Comparison of ENCODE assay signal across 9 cellular contexts in the genomic region with DNA sequence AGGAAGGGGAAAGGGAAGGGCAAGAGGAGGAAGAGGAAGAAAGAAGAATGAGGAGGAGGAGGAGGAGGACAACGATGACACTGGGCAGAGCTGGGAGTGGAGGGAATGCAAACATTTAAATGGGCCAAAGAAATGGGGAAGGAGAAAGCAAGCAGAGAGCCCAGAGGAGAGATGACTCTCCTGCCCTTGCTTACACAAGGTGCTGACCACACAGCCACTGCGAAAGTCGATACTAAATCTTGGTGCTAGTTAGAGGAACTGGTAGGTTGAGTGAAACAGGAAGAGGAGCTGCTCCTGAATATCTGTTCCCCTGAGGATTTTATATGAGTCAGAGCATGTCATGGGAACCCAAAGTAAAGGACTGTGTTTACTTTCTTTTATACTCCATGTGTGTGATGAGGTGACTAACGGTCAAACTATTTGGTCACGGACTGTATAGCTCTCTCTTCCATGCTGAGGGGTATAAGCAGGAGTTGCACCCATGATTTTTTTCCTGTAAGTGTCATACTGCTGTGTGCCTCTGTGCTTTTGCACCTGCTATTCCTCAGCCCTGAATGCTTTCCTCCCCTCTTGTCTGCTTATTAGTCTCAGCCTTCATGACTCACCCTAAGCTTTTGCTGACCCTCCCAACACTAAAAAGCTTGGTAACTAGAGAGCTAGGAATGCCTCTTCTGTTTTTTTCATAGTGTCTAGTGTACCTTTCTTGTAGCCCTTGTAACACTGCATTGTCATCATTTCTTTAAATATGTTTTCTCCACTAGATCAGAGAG. TPM values are rescaled to one million over a fixed set of nuclear protein-coding genes. Genes with fewer than 3 reads are reported as not detected.
DNase-seq lines count a peak whose midpoint lies in the region; ATAC-seq and TF ChIP-seq lines count a peak whose summit lies in the region.
"Had no signal": no experiment of that assay in that cellular context is flagged by ENCODE, and none has a peak within 500 bp of the region (broad histone marks: within the 10 kb centered on the region; RNA-seq: fewer than 3 reads in every experiment).

No MANE protein-coding gene starts in this region.

- peak; percentile 70 for ATAC-seq in activated CD4-positive, alpha-beta T cell treated with anti-CD3 and anti-CD28 coated beads for 36 hours
- peak; percentile 68 to 74 for ATAC-seq in right cardiac atrium

- no peak for TF ChIP-seq CTCF in endothelial cell (IDR thresholded peaks at IDR 0.05; ENCODE audit: unreplicated experiment)

- H3K27ac Mint-ChIP-seq in activated CD4-positive, alpha-beta T cell treated with anti-CD3 and anti-CD28 coated beads for 36 hours = no peak overlapping the region
- H3K27ac Mint-ChIP-seq in stimulated activated naive CD8-positive, alpha-beta T cell treated with anti-CD3 and anti-CD28 coated beads, Interleukin-15, Interleukin-2, amounts not matched to agents 100 ng/mL and 50 ng/mL, for 24 hours = peak overlapping the region; percentile 53
- no peak overlapping the region for H3K27ac Mint-ChIP-seq in endothelial cell (ENCODE audit: unreplicated experiment)

- H3K27me3 ChIP-seq in Karpas-422 (ENCODE audit: low read length) = no peaks in the 10 kb centered on the region
- H3K27me3 ChIP-seq in right cardiac atrium (ENCODE audit: control insufficient read depth, insufficient read depth) = no peaks in the 10 kb centered on the region
- H3K27me3 ChIP-seq: gastrocnemius medialis had no signal

- no peaks in the 10 kb centered on the region for H3K36me3 Mint-ChIP-seq in activated CD4-positive, alpha-beta T cell treated with anti-CD3 and anti-CD28 coated beads for 36 hours (ENCODE audit: low read depth)
- no peaks in the 10 kb centered on the region for H3K36me3 Mint-ChIP-seq in stimulated activated naive CD8-positive, alpha-beta T cell treated with anti-CD3 and anti-CD28 coated beads, Interleukin-15, Interleukin-2, amounts not matched to agents 100 ng/mL and 50 ng/mL, for 24 hours (ENCODE audit: low read depth)
- H3K36me3 Mint-ChIP-seq in endothelial cell (ENCODE audit: low read depth, unreplicated experiment) = no peaks in the 10 kb centered on the region

- CTCF ChIA-PET in activated CD4-positive, alpha-beta T cell treated with anti-CD3 and anti-CD28 coated beads for 36 hours (lab: Charles Lee) = interaction anchor here (1.6 kb wide), 1 partner anchor 10 kb away, joined by 6 read pairs; a partner anchor contains a TSS

- no peaks in the 10 kb centered on the region for H3K9me3 ChIP-seq in Karpas-422 (ENCODE audit: low read length)
- no peaks in the 10 kb centered on the region for H3K9me3 ChIP-seq in right cardiac atrium (ENCODE audit: control insufficient read depth, low read length)
- H3K9me3 ChIP-seq: gastrocnemius medialis had no signal

- H3K4me2 ChIP-seq in Karpas-422 (ENCODE audit: low read depth, low read length, poor library complexity, severe bottlenecking) = peak overlapping the region; percentile 11

- no peaks in the 10 kb centered on the region for H3K27me3 Mint-ChIP-seq in activated CD4-positive, alpha-beta T cell treated with anti-CD3 and anti-CD28 coated beads for 36 hours
- no peaks in the 10 kb centered on the region for H3K27me3 Mint-ChIP-seq in stimulated activated naive CD8-positive, alpha-beta T cell treated with anti-CD3 and anti-CD28 coated beads, Interleukin-15, Interleukin-2, amounts not matched to agents 100 ng/mL and 50 ng/mL, for 24 hours
- H3K27me3 Mint-ChIP-seq in endothelial cell (ENCODE audit: unreplicated experiment) = peaks cover 2% of the 10 kb centered on the region

- H3K4me1 Mint-ChIP-seq in activated CD4-positive, alpha-beta T cell treated with anti-CD3 and anti-CD28 coated beads for 36 hours = peaks cover 14% of the 10 kb centered on the region
- H3K4me1 Mint-ChIP-seq in stimulated activated naive CD8-positive, alpha-beta T cell treated with anti-CD3 and anti-CD28 coated beads, Interleukin-15, Interleukin-2, amounts not matched to agents 100 ng/mL and 50 ng/mL, for 24 hours (ENCODE audit: low read depth) = peaks cover 27% of the 10 kb centered on the region
- H3K4me1 Mint-ChIP-seq in endothelial cell (ENCODE audit: unreplicated experiment) = peaks cover 19% of the 10 kb centered on the region

- H3K9me2 ChIP-seq in Karpas-422 (replicated peaks; ENCODE audit: insufficient read depth, low read length) = no peaks in the 10 kb centered on the region

- no peaks in the 10 kb centered on the region for H3K79me2 ChIP-seq in Karpas-422 (ENCODE audit: low read length)

- POLR2A ChIA-PET in activated CD4-positive, alpha-beta T cell treated with anti-CD3 and anti-CD28 coated beads for 36 hours (lab: Charles Lee) = no interaction called here

- H4K20me1 ChIP-seq in Karpas-422 (ENCODE audit: insufficient read depth, low read depth, low read length) = no peaks in the 10 kb centered on the region

- H3K9ac ChIP-seq in Karpas-422 (ENCODE audit: low read length) = no peak overlapping the region

- H3K27ac ChIP-seq in Karpas-422 (ENCODE audit: low read length) = no peak overlapping the region
- no peak overlapping the region for H3K27ac ChIP-seq in right cardiac atrium (ENCODE audit: low read length)
- H3K27ac ChIP-seq: gastrocnemius medialis had no signal

- H3K4me3 ChIP-seq in Karpas-422 (ENCODE audit: low read length) = no peak overlapping the region
- no peak overlapping the region for H3K4me3 ChIP-seq in right cardiac atrium (ENCODE audit: low read length)
- H3K4me3 ChIP-seq: gastrocnemius medialis had no signal

- no peak overlapping the region for H3K4me3 Mint-ChIP-seq in activated CD4-positive, alpha-beta T cell treated with anti-CD3 and anti-CD28 coated beads for 36 hours
- no peak overlapping the region for H3K4me3 Mint-ChIP-seq in stimulated activated naive CD8-positive, alpha-beta T cell treated with anti-CD3 and anti-CD28 coated beads, Interleukin-15, Interleukin-2, amounts not matched to agents 100 ng/mL and 50 ng/mL, for 24 hours
- H3K4me3 Mint-ChIP-seq in endothelial cell (ENCODE audit: unreplicated experiment) = no peak overlapping the region

- no peak overlapping the region for H2AFZ ChIP-seq in Karpas-422 (ENCODE audit: low read length)

- WGBS in right cardiac atrium = 51% methylated on average over 5 of the region's 5 CpGs

- H3K9me3 Mint-ChIP-seq in activated CD4-positive, alpha-beta T cell treated with anti-CD3 and anti-CD28 coated beads for 36 hours (ENCODE audit: low read depth) = no peaks in the 10 kb centered on the region
- no peaks in the 10 kb centered on the region for H3K9me3 Mint-ChIP-seq in stimulated activated naive CD8-positive, alpha-beta T cell treated with anti-CD3 and anti-CD28 coated beads, Interleukin-15, Interleukin-2, amounts not matched to agents 100 ng/mL and 50 ng/mL, for 24 hours
- no peaks in the 10 kb centered on the region for H3K9me3 Mint-ChIP-seq in endothelial cell (ENCODE audit: unreplicated experiment)

- intact Hi-C loops in activated CD4-positive, alpha-beta T cell treated with anti-CD3 and anti-CD28 coated beads for 36 hours (cut with DNase I, micrococcal nuclease) = no loop called here
- intact Hi-C loops in right cardiac atrium (cut with DNase I) = loop anchor here in 1 of 4 donors (10.0 kb wide), 1 partner anchor 58 kb away; no protein-coding TSS in a partner anchor

- H3K4me1 ChIP-seq in Karpas-422 (ENCODE audit: low read length) = peaks cover 23% of the 10 kb centered on the region
- no peaks in the 10 kb centered on the region for H3K4me1 ChIP-seq in right cardiac atrium (ENCODE audit: control insufficient read depth, insufficient read depth, low read length)
- H3K4me1 ChIP-seq: gastrocnemius medialis had no signal

- H3K36me3 ChIP-seq in Karpas-422 (ENCODE audit: insufficient read depth, low read length) = no peaks in the 10 kb centered on the region
- H3K36me3 ChIP-seq: gastrocnemius medialis had no signal

- DNase-seq in activated CD4-positive, alpha-beta T cell treated with anti-CD3 and anti-CD28 coated beads for 36 hours = no peak
- DNase-seq in activated CD4-positive, alpha-beta T cell treated with anti-CD3 and anti-CD28 coated beads for 48 hours = no peak
- DNase-seq in HCEC 1CT (peak; percentile 97), Karpas-422 (peak; percentile 46), SW480 (ENCODE audit: low spot score) (peak; percentile 97), right cardiac atrium (peak in 1 of 3 donors; percentile 56), endothelial cell (ENCODE audit: low spot score) (no peak)
- DNase-seq: gastrocnemius medialis had no signal

RNA-seq across cellular contexts. Expression of a gene that starts 9.5 kb away (rescaled TPM):
- 1 to 10 TPM; 9.0 to 9.1 TPM for total RNA-seq in activated CD4-positive, alpha-beta T cell treated with anti-CD3 and anti-CD28 coated beads for 36 hours
- 0.29 and 1.2 TPM in 2 replicates for total RNA-seq in Karpas-422 (2014; rRNA removed; shearing (Covaris generic); ENCODE audit: low replicate concordance)
- total RNA-seq in right cardiac atrium (1 to 10 TPM; 4.5 to 6.2 (median 5.4) TPM), endothelial cell (ENCODE audit: unreplicated experiment) (7.5 TPM)
- 3.0 TPM for polyA plus RNA-seq in right cardiac atrium

Comparison
In these comparisons a context has a peak if more than half of its experiments do, and no peak if none do; other contexts are left out.
1. DNase-seq: peak in HCEC 1CT (single experiment), Karpas-422 (single experiment) and SW480 (single experiment); none in activated CD4-positive, alpha-beta T cell treated with anti-CD3 and anti-CD28 coated beads for 36 hours (single experiment), activated CD4-positive, alpha-beta T cell treated with anti-CD3 and anti-CD28 coated beads for 48 hours (single experiment) and endothelial cell (single experiment).